In genomic region chr5:6541256-6542013, GRCh38 we compare ENCODE assay signal across 18 cellular contexts.
DNase-seq lines count a peak whose midpoint lies in the region; ATAC-seq and TF ChIP-seq lines count a peak whose summit lies in the region.
"Had no signal": no experiment of that assay in that cellular context is flagged by ENCODE, and none has a peak within 500 bp of the region (broad histone marks: within the 10 kb centered on the region; RNA-seq: fewer than 3 reads in every experiment).

No MANE protein-coding gene starts in this region.

- WGBS in endodermal cell (ENCODE audit: insufficient coverage in 1 of 2, insufficient read length in 1 of 2), 2 experiments, result 81 to 83% methylated on average over 2 to 5 of the region's 5 CpGs
- 62 to 65% methylated on average over 3 to 5 of the region's 5 CpGs for WGBS in transverse colon (ENCODE audit: low coverage in 1 of 2), 2 donors
- WGBS in body of pancreas, 2 donors, result 64 to 66% methylated on average over 5 of the region's 5 CpGs

- H3K27me3 ChIP-seq in endodermal cell (ENCODE audit: control insufficient read depth, insufficient read depth, low read length, poor library complexity, severe bottlenecking) (peaks cover 29% of the 10 kb centered on the region), rectal smooth muscle tissue (ENCODE audit: control insufficient read depth, insufficient read depth, low read length) (no peaks in the 10 kb centered on the region), transverse colon (no peaks in the 10 kb centered on the region), tibial artery (no peaks in the 10 kb centered on the region), body of pancreas (no peaks in the 10 kb centered on the region)
- H3K27me3 ChIP-seq: BE2C had no signal

- H3K9me3 ChIP-seq in endodermal cell (ENCODE audit: control insufficient read depth, low read length) (no peaks in the 10 kb centered on the region), transverse colon (no peaks in the 10 kb centered on the region), tibial artery (no peaks in the 10 kb centered on the region), body of pancreas (no peaks in the 10 kb centered on the region)
- H3K9me3 ChIP-seq: A549, BE2C, HAP-1 had no signal

- TF ChIP-seq CTCF in endodermal cell (conservative IDR thresholded peaks at IDR 0.05), result no peak
- TF ChIP-seq CTCF in transverse colon (IDR thresholded peaks at IDR 0.05), result no peak
- no peak for TF ChIP-seq CTCF in tibial artery (IDR thresholded peaks at IDR 0.05)
- no peak for TF ChIP-seq CTCF in body of pancreas (IDR thresholded peaks at IDR 0.05)

- H3K4me1 ChIP-seq in endodermal cell (ENCODE audit: control insufficient read depth, insufficient read depth, low read length) (no peaks in the 10 kb centered on the region), rectal smooth muscle tissue (ENCODE audit: control insufficient read depth, insufficient read depth, low read length) (peaks cover 42% of the 10 kb centered on the region), transverse colon (no peaks in the 10 kb centered on the region), tibial artery (peaks cover 0 to 22% (median 7%) of the 10 kb centered on the region in 4 donors), body of pancreas (no peaks in the 10 kb centered on the region)
- H3K4me1 ChIP-seq: A549, BE2C, HAP-1 had no signal

- H3K36me3 ChIP-seq in endodermal cell (ENCODE audit: control insufficient read depth, insufficient read depth, low read length) (no peaks in the 10 kb centered on the region), rectal smooth muscle tissue (ENCODE audit: control insufficient read depth, insufficient read depth, low read length) (no peaks in the 10 kb centered on the region), transverse colon (no peaks in the 10 kb centered on the region), tibial artery (no peaks in the 10 kb centered on the region), body of pancreas (replicated peaks in 1 of 2; ENCODE audit: insufficient read depth in 1 of 2, low read depth in 2 of 2) (no peaks in the 10 kb centered on the region)
- H3K36me3 ChIP-seq: BE2C, HAP-1 had no signal

- ATAC-seq in body of pancreas, result no peak
- ATAC-seq: A549; CD8-positive, alpha-beta T cell; HepG2 had no signal

- no peaks in the 10 kb centered on the region for H3K9me3 Mint-ChIP-seq in endodermal cell
- H3K9me3 Mint-ChIP-seq: CD8-positive, alpha-beta T cell had no signal

- H3K27ac ChIP-seq in endodermal cell (ENCODE audit: low read depth, low read length), result no peak overlapping the region
- peak overlapping the region; percentile 77 for H3K27ac ChIP-seq in rectal smooth muscle tissue (ENCODE audit: low read depth, low read length)
- H3K27ac ChIP-seq in transverse colon, result peak overlapping the region; percentile 12 to 64 (median 50)
- H3K27ac ChIP-seq in tibial artery, result no peak overlapping the region
- H3K27ac ChIP-seq in body of pancreas, result no peak overlapping the region
- H3K27ac ChIP-seq: A549, C4-2B had no signal

- H3K9ac ChIP-seq in endodermal cell (ENCODE audit: extremely low read depth, low read length, poor library complexity, severe bottlenecking), result no peak overlapping the region
- no peak overlapping the region for H3K9ac ChIP-seq in rectal smooth muscle tissue (ENCODE audit: low read length)

- intact Hi-C loops in transverse colon (cut with DNase I; ENCODE audit: low total_unique reads), result no loop called here
- intact Hi-C loops in tibial artery (cut with DNase I; ENCODE audit: low total_unique reads), result no loop called here
- intact Hi-C loops in body of pancreas (cut with DNase I), result no loop called here

- H3K4me3 Mint-ChIP-seq in endodermal cell, result no peak overlapping the region
- H3K4me3 Mint-ChIP-seq: CD8-positive, alpha-beta T cell had no signal

- DNase-seq in NCI-H69 (lab: John Stamatoyannopoulos, UW) (peak; percentile 41), endodermal cell (peak; percentile 17), transverse colon (no peak), tibial artery (no peak), body of pancreas (no peak), CD1c-positive myeloid dendritic cell (ENCODE audit: extremely low spot score) (no peak)
- DNase-seq: BE2C, COR-L47, DMS153, DMS79 treated with DMSO at 0.1 percent for 48 hours, EL, GOT3 had no signal

- no peaks in the 10 kb centered on the region for H3K36me3 Mint-ChIP-seq in endodermal cell (ENCODE audit: low read depth)
- H3K36me3 Mint-ChIP-seq: CD8-positive, alpha-beta T cell had no signal

- H3K4me3 ChIP-seq in endodermal cell (ENCODE audit: low read length) (no peak overlapping the region), rectal smooth muscle tissue (ENCODE audit: low read length) (no peak overlapping the region), transverse colon (no peak overlapping the region), tibial artery (no peak overlapping the region), body of pancreas (no peak overlapping the region)
- H3K4me3 ChIP-seq: A549, HAP-1 had no signal

- no peak for TF ChIP-seq POLR2A in transverse colon (IDR thresholded peaks at IDR 0.05)
- no peak for TF ChIP-seq POLR2A in body of pancreas (IDR thresholded peaks at IDR 0.05)

- peaks cover 20% of the 10 kb centered on the region for H3K27me3 Mint-ChIP-seq in endodermal cell (ENCODE audit: insufficient read depth)

- no peaks in the 10 kb centered on the region for H3K4me1 Mint-ChIP-seq in endodermal cell

- no peak for TF ChIP-seq EP300 in transverse colon (IDR thresholded peaks at IDR 0.05; ENCODE audit: low read depth)

- in situ Hi-C loops in transverse colon (cut with MboI; ENCODE audit: low pct_ligation_motif_present in 1 of 4, low pct_unique_long_range_greater_than_20kb in 1 of 4, low sequenced_read_pairs in 3 of 4), result no loop called here

- no peak overlapping the region for H3K27ac Mint-ChIP-seq in endodermal cell
- H3K27ac Mint-ChIP-seq: CD8-positive, alpha-beta T cell had no signal

Comparison
In these comparisons a context has a peak if more than half of its experiments do, and no peak if none do; other contexts are left out.
1. DNase-seq: peak in NCI-H69 (single experiment) and endodermal cell (single experiment); none in transverse colon (single experiment), tibial artery (0 of 2), body of pancreas (0 of 4) and CD1c-positive myeloid dendritic cell (single experiment).
2. H3K27ac ChIP-seq: peak in rectal smooth muscle tissue (single experiment) and transverse colon (4 of 4); none in endodermal cell (single experiment), tibial artery (0 of 2) and body of pancreas (0 of 4).